In the genomic region with DNA sequence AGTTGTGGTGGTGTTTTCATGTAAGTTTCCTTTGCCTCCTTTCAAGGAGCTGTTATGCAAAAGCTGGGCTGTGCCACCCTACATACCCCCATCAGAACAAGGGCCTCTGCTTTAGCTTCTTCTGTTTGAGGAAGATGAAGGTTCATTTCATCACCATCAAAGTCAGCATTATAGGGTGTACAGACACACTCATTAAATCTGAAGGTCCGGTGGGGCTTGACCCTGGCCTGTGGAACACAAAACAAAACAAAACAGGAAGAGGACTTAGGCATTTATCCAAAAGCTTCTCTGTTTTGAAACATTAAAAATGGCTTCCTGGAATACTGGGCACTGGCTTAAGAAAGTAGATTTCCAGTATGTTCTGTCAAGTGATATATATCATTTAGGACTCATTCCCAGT, we compare ENCODE assay signal across 23 cellular contexts. TPM values are rescaled to one million over a fixed set of nuclear protein-coding genes. Genes with fewer than 3 reads are reported as not detected.
A peak's percentile ranks its signal among the peaks of the same experiment; 100 is the strongest.
DNase-seq lines count a peak whose midpoint lies in the region; ATAC-seq, FAIRE-seq and TF ChIP-seq lines count a peak whose summit lies in the region.
"Had no signal": no experiment of that assay in that cellular context is flagged by ENCODE, and none has a peak within 500 bp of the region (broad histone marks: within the 10 kb centered on the region; RNA-seq: fewer than 3 reads in every experiment).

No MANE protein-coding gene starts in this region.

- H2AFZ ChIP-seq in HepG2 (ENCODE audit: low read length) (no peak overlapping the region), osteoblast (ENCODE audit: low read length) (no peak overlapping the region)
- H2AFZ ChIP-seq: GM23248 had no signal

- no peaks in the 10 kb centered on the region for H3K27me3 ChIP-seq in liver (ENCODE audit: control insufficient read depth in 4 of 4, insufficient read depth in 4 of 4, low read length in 3 of 4)
- no peaks in the 10 kb centered on the region for H3K27me3 ChIP-seq in HepG2 (ENCODE audit: control insufficient read depth in 1 of 2, insufficient read depth in 2 of 2, low read length in 2 of 2)
- no peaks in the 10 kb centered on the region for H3K27me3 ChIP-seq in osteoblast (ENCODE audit: insufficient read depth, low read length)
- H3K27me3 ChIP-seq: BLaER1 had no signal

- H3K4me2 ChIP-seq in HepG2 (ENCODE audit: low read depth, low read length) (no peak overlapping the region), osteoblast (ENCODE audit: insufficient read depth, low read length) (no peak overlapping the region)
- H3K4me2 ChIP-seq: BLaER1 had no signal

- TF ChIP-seq CTCF in liver (IDR thresholded peaks at IDR 0.05; ENCODE audit: low read depth, low read length, missing input control) (no peak), HepG2 (CRISPR knock-in tag; IDR thresholded peaks at IDR 0.05) (no peak), fibroblast of villous mesenchyme (IDR thresholded peaks at IDR 0.05; ENCODE audit: insufficient read depth, low read depth, low read length) (no peak), osteoblast (IDR thresholded peaks at IDR 0.05; ENCODE audit: extremely low read depth, low read depth, low read length) (no peak)

- no peak for FAIRE-seq in HepG2 (lab: Jason Lieb, UNC)
- FAIRE-seq: A204.1, GM12878, GM19239, H1 had no signal

- intact Hi-C loops in HepG2 (cut with micrococcal nuclease; ENCODE audit: unreplicated experiment): no loop called here

- no peak for DNase-seq in HepG2 (ENCODE audit: low spot score)
- DNase-seq in fibroblast of villous mesenchyme (ENCODE audit: low read depth): peak; percentile 22
- DNase-seq in osteoblast (ENCODE audit: insufficient read length, low spot score, missing footprints): peak; percentile 36
- no peak for DNase-seq in DMS153 (lab: John Stamatoyannopoulos, UW)
- DNase-seq in stimulated activated CD4-positive, alpha-beta T cell treated with anti-CD3 and anti-CD28 coated beads, Interleukin-15, amount 100 ng/mL, for 24 hours: no peak
- DNase-seq: Caco-2; CD4-positive, CD25-positive, alpha-beta regulatory T cell; CD8-positive, alpha-beta T cell; DMS79; EL; GDM1; GM23248; H7; HCEC 1CT had no signal

- TF ChIP-seq RAD21 in liver (IDR thresholded peaks at IDR 0.05): no peak
- no peak for TF ChIP-seq RAD21 in HepG2 (CRISPR knock-in tag; IDR thresholded peaks at IDR 0.05)

- TF ChIP-seq EP300 in HepG2 (IDR thresholded peaks at IDR 0.05; ENCODE audit: low read depth in 2 of 2, low read length in 2 of 2): no peak
- TF ChIP-seq EP300 in HepG2 (CRISPR knock-in tag; IDR thresholded peaks at IDR 0.05; ENCODE audit: borderline replicate concordance): no peak

- H3K4me3 ChIP-seq in liver (ENCODE audit: low read depth in 1 of 3, low read length in 3 of 3) (no peak overlapping the region), HepG2 (replicated peaks in 1 of 3; ENCODE audit: insufficient read depth in 1 of 3, low read depth in 2 of 3, low read length in 3 of 3) (no peak overlapping the region), fibroblast of villous mesenchyme (ENCODE audit: low read depth, low read length) (no peak overlapping the region), osteoblast (ENCODE audit: insufficient read depth, low read length) (no peak overlapping the region)
- H3K4me3 ChIP-seq: BLaER1, GM12878, GM23248 had no signal

- no peaks in the 10 kb centered on the region for H3K9me3 ChIP-seq in liver (ENCODE audit: control insufficient read depth in 4 of 4, low read length in 3 of 4)
- no peaks in the 10 kb centered on the region for H3K9me3 ChIP-seq in HepG2 (ENCODE audit: low read length)
- H3K9me3 ChIP-seq in osteoblast (ENCODE audit: low read depth, low read length): no peaks in the 10 kb centered on the region
- H3K9me3 ChIP-seq: BLaER1, Caco-2 had no signal

- H3K9ac ChIP-seq in liver (ENCODE audit: low read depth in 1 of 2, low read length in 2 of 2) (no peak overlapping the region), HepG2 (ENCODE audit: insufficient read depth, low read depth, low read length) (no peak overlapping the region)
- H3K9ac ChIP-seq: BLaER1, GM23248 had no signal

- ATAC-seq in HepG2 (no peak), HG03342 (IDR thresholded peaks at IDR 0.05; ENCODE audit: unreplicated experiment) (no peak)
- ATAC-seq: CD8-positive, alpha-beta T cell; GM12878 had no signal

- H3K4me1 ChIP-seq in liver (ENCODE audit: control insufficient read depth in 4 of 4, insufficient read depth in 4 of 4, low read length in 3 of 4) (no peaks in the 10 kb centered on the region), HepG2 (ENCODE audit: insufficient read depth, low read length) (no peaks in the 10 kb centered on the region), osteoblast (ENCODE audit: insufficient read depth, low read length) (no peaks in the 10 kb centered on the region)
- H3K4me1 ChIP-seq: BLaER1, Caco-2 had no signal

- no peak for TF ChIP-seq POLR2A in HepG2 (IDR thresholded peaks at IDR 0.05; ENCODE audit: insufficient read depth in 1 of 2, low read depth in 2 of 2, low read length in 2 of 2)

- WGBS in liver: 56% methylated on average over 1 of the region's 1 CpG
- 93% methylated on average over 1 of the region's 1 CpG for WGBS in HepG2 (ENCODE audit: low lambda C conversion rate)

- no peak overlapping the region for H3K27ac ChIP-seq in liver (ENCODE audit: low read depth in 1 of 2, low read length in 2 of 2)
- no peak overlapping the region for H3K27ac ChIP-seq in HepG2 (ENCODE audit: extremely low read length, insufficient read depth, low read length)
- no peak overlapping the region for H3K27ac ChIP-seq in osteoblast (ENCODE audit: low read depth, low read length)
- H3K27ac ChIP-seq: 22Rv1, BLaER1, C4-2B, GM23248 had no signal

- CTCF ChIA-PET in HepG2 (lab: Yijun Ruan, JAX; ENCODE audit: low intra/inter-chr PET ratio, low total read pairs): no interaction called here

- BruUV-seq in HepG2 (replicated peaks; lab: Mats Ljungman, UMichigan): no TSS peak

- H3K79me2 ChIP-seq in HepG2 (ENCODE audit: insufficient read depth, low read length) (no peaks in the 10 kb centered on the region), osteoblast (ENCODE audit: insufficient read depth, low read length) (no peaks in the 10 kb centered on the region)

- in situ Hi-C loops in HepG2 (cut with HindIII; ENCODE audit: extremely low pct_ligation_motif_present, low pct_unique_long_range_greater_than_20kb): no loop called here

- POLR2A ChIA-PET in HepG2 (lab: Yijun Ruan, JAX): interaction anchor here (1.2 kb wide), 1 partner anchor 25 kb away, joined by 3 read pairs; no protein-coding TSS in a partner anchor

- H3K36me3 ChIP-seq in liver (ENCODE audit: control insufficient read depth in 4 of 4, insufficient read depth in 3 of 4, low read depth in 1 of 4, low read length in 3 of 4) (peaks cover 23 to 78% (median 67%) of the 10 kb centered on the region in 4 donors), HepG2 (replicated peaks in 1 of 2; ENCODE audit: control insufficient read depth in 1 of 2, insufficient read depth in 2 of 2, low read length in 2 of 2) (peaks cover 33 to 91% of the 10 kb centered on the region in 2 experiments), osteoblast (ENCODE audit: insufficient read depth, low read length) (peaks cover 94% of the 10 kb centered on the region)

- H4K20me1 ChIP-seq in HepG2 (ENCODE audit: insufficient read depth, low read length) (no peaks in the 10 kb centered on the region), osteoblast (ENCODE audit: insufficient read depth, low read length) (no peaks in the 10 kb centered on the region)
- H4K20me1 ChIP-seq: BLaER1 had no signal

RNA-seq across cellular contexts. Expression of a gene that starts 15.8 kb away (rescaled TPM):
- total RNA-seq in liver (1 to 10 TPM; 7.2 to 9.6 TPM), HepG2 (2016; rRNA removed; fragmentation: Illumina TruSeq; extraction: Trizol) (19.2 and 26.3 TPM in 2 replicates), fibroblast of villous mesenchyme (15.1 and 18.6 TPM in 2 replicates), osteoblast (11.9 and 16.2 TPM in 2 replicates)
- polyA plus RNA-seq in liver (1 to 10 TPM; 3.2 to 3.8 TPM), HepG2 (2011; rRNA removed) (13.2 and 13.6 TPM in 2 replicates)
- total RNA-seq in HepG2 (2016; cell fraction: cytosol; rRNA removed; fragmentation: Illumina TruSeq; extraction: Trizol; ENCODE audit: low read depth): 6.3 TPM in 2 replicates
- 18.7 and 24.8 TPM in 2 replicates for total RNA-seq in HepG2 (2016; cell fraction: insoluble cytoplasmic fraction; rRNA removed; fragmentation: Illumina TruSeq; extraction: Trizol)
- total RNA-seq in HepG2 (2016; cell fraction: membrane; rRNA removed; fragmentation: Illumina TruSeq; extraction: Trizol): 8.1 and 8.7 TPM in 2 replicates
- 26.9 and 33.4 TPM in 2 replicates for total RNA-seq in HepG2 (2016; cell fraction: nucleus; rRNA removed; fragmentation: Illumina TruSeq; extraction: Trizol)
- 10.1 and 11.6 TPM in 2 replicates for polyA plus RNA-seq in HepG2 (2011; cell fraction: cytosol; rRNA removed)
- 13.4 and 15.1 TPM in 2 replicates for polyA plus RNA-seq in HepG2 (2011; cell fraction: nucleus; rRNA removed)
- 13.5 and 15.5 TPM in 2 replicates for polyA plus RNA-seq in HepG2 (2012)
- 1.0 and 1.3 TPM in 2 replicates for polyA plus RNA-seq in HepG2 (2016; cell fraction: cytosol; fragmentation: Illumina TruSeq; extraction: Trizol; ENCODE audit: low read depth)
- 19.3 and 20.6 TPM in 2 replicates for polyA plus RNA-seq in HepG2 (2016; cell fraction: insoluble cytoplasmic fraction; fragmentation: Illumina TruSeq; extraction: Trizol; ENCODE audit: low read depth)
- polyA plus RNA-seq in HepG2 (2016; cell fraction: membrane; fragmentation: Illumina TruSeq; extraction: Trizol; ENCODE audit: low read depth): 2.3 and 3.0 TPM in 2 replicates
- 28.5 and 29.9 TPM in 2 replicates for polyA plus RNA-seq in HepG2 (2016; cell fraction: nucleus; fragmentation: Illumina TruSeq; extraction: Trizol; ENCODE audit: insufficient read depth, low read depth)
- polyA minus RNA-seq in HepG2 (2011; rRNA and poly(A)+ RNA removed; ENCODE audit: low replicate concordance): 29.5 and 34.2 TPM in 2 replicates
- 26.9 and 33.1 TPM in 2 replicates for polyA minus RNA-seq in HepG2 (2011; cell fraction: cytosol; rRNA and poly(A)+ RNA removed)
- 65.7 and 71.6 TPM in 2 replicates for polyA minus RNA-seq in HepG2 (2011; cell fraction: nucleus; rRNA and poly(A)+ RNA removed)

RNA-seq across cellular contexts. Expression of a gene that starts 20.1 kb away (rescaled TPM):
- total RNA-seq in liver (100 to 1,000 TPM; 690 to 934 TPM), HepG2 (2016; rRNA removed; fragmentation: Illumina TruSeq; extraction: Trizol) (2,690 and 3,176 TPM in 2 replicates), fibroblast of villous mesenchyme (1,478 and 1,668 TPM in 2 replicates), osteoblast (1,685 and 1,757 TPM in 2 replicates)
- polyA plus RNA-seq in liver (1,000 to 10,000 TPM in 1 of 2 donors, 100 to 1,000 TPM in 1; 314 to 1,104 TPM), HepG2 (2011; rRNA removed) (2,639 and 3,319 TPM in 2 replicates)
- 3,443 and 3,899 TPM in 2 replicates for total RNA-seq in HepG2 (2016; cell fraction: cytosol; rRNA removed; fragmentation: Illumina TruSeq; extraction: Trizol; ENCODE audit: low read depth)
- total RNA-seq in HepG2 (2016; cell fraction: insoluble cytoplasmic fraction; rRNA removed; fragmentation: Illumina TruSeq; extraction: Trizol): 2,643 and 3,338 TPM in 2 replicates
- total RNA-seq in HepG2 (2016; cell fraction: membrane; rRNA removed; fragmentation: Illumina TruSeq; extraction: Trizol): 5,731 and 5,852 TPM in 2 replicates
- total RNA-seq in HepG2 (2016; cell fraction: nucleus; rRNA removed; fragmentation: Illumina TruSeq; extraction: Trizol): 895 and 969 TPM in 2 replicates
- polyA plus RNA-seq in HepG2 (2011; cell fraction: cytosol; rRNA removed): 3,964 and 5,129 TPM in 2 replicates
- 933 and 1,313 TPM in 2 replicates for polyA plus RNA-seq in HepG2 (2011; cell fraction: nucleus; rRNA removed)
- 4,478 and 4,556 TPM in 2 replicates for polyA plus RNA-seq in HepG2 (2012)
- polyA plus RNA-seq in HepG2 (2016; cell fraction: cytosol; fragmentation: Illumina TruSeq; extraction: Trizol; ENCODE audit: low read depth): 4,871 and 5,001 TPM in 2 replicates
- polyA plus RNA-seq in HepG2 (2016; cell fraction: insoluble cytoplasmic fraction; fragmentation: Illumina TruSeq; extraction: Trizol; ENCODE audit: low read depth): 3,512 and 4,058 TPM in 2 replicates
- 5,657 and 5,670 TPM in 2 replicates for polyA plus RNA-seq in HepG2 (2016; cell fraction: membrane; fragmentation: Illumina TruSeq; extraction: Trizol; ENCODE audit: low read depth)
- polyA plus RNA-seq in HepG2 (2016; cell fraction: nucleus; fragmentation: Illumina TruSeq; extraction: Trizol; ENCODE audit: insufficient read depth, low read depth): 1,685 and 1,837 TPM in 2 replicates
- 161 and 446 TPM in 2 replicates for polyA minus RNA-seq in HepG2 (2011; rRNA and poly(A)+ RNA removed; ENCODE audit: low replicate concordance)
- polyA minus RNA-seq in HepG2 (2011; cell fraction: cytosol; rRNA and poly(A)+ RNA removed): 641 and 802 TPM in 2 replicates
- 344 and 614 TPM in 2 replicates for polyA minus RNA-seq in HepG2 (2011; cell fraction: nucleus; rRNA and poly(A)+ RNA removed)

Comparison
In these comparisons a context has a peak if more than half of its experiments do, and no peak if none do; other contexts are left out.
1. DNase-seq: peak in fibroblast of villous mesenchyme (single experiment) and osteoblast (single experiment); none in HepG2 (single experiment), DMS153 (single experiment) and stimulated activated CD4-positive, alpha-beta T cell treated with anti-CD3 and anti-CD28 coated beads, Interleukin-15, amount 100 ng/mL, for 24 hours (single experiment).